Comparison of ENCODE assay signal across 1 cellular context in genomic region chr4:73341454-73341853, GRCh38.
A peak's percentile ranks its signal among the peaks of the same experiment; 100 is the strongest.
TF ChIP-seq lines count a peak whose summit lies in the region.

No MANE protein-coding gene starts in this region.

TF ChIP-seq in HepG2, 621 proteins besides CTCF, POLR2A, EP300 and RAD21 (continued from another document):
- TF ChIP-seq, protein P1, sequence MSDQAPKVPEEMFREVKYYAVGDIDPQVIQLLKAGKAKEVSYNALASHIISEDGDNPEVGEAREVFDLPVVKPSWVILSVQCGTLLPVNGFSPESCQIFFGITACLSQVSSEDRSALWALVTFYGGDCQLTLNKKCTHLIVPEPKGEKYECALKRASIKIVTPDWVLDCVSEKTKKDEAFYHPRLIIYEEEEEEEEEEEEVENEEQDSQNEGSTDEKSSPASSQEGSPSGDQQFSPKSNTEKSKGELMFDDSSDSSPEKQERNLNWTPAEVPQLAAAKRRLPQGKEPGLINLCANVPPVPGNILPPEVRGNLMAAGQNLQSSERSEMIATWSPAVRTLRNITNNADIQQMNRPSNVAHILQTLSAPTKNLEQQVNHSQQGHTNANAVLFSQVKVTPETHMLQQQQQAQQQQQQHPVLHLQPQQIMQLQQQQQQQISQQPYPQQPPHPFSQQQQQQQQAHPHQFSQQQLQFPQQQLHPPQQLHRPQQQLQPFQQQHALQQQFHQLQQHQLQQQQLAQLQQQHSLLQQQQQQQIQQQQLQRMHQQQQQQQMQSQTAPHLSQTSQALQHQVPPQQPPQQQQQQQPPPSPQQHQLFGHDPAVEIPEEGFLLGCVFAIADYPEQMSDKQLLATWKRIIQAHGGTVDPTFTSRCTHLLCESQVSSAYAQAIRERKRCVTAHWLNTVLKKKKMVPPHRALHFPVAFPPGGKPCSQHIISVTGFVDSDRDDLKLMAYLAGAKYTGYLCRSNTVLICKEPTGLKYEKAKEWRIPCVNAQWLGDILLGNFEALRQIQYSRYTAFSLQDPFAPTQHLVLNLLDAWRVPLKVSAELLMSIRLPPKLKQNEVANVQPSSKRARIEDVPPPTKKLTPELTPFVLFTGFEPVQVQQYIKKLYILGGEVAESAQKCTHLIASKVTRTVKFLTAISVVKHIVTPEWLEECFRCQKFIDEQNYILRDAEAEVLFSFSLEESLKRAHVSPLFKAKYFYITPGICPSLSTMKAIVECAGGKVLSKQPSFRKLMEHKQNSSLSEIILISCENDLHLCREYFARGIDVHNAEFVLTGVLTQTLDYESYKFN (CRISPR knock-in tag; conservative IDR thresholded peaks at IDR 0.05): peak; percentile 27; the same call in 1 of the 2 replicates
- TF ChIP-seq, protein P2, sequence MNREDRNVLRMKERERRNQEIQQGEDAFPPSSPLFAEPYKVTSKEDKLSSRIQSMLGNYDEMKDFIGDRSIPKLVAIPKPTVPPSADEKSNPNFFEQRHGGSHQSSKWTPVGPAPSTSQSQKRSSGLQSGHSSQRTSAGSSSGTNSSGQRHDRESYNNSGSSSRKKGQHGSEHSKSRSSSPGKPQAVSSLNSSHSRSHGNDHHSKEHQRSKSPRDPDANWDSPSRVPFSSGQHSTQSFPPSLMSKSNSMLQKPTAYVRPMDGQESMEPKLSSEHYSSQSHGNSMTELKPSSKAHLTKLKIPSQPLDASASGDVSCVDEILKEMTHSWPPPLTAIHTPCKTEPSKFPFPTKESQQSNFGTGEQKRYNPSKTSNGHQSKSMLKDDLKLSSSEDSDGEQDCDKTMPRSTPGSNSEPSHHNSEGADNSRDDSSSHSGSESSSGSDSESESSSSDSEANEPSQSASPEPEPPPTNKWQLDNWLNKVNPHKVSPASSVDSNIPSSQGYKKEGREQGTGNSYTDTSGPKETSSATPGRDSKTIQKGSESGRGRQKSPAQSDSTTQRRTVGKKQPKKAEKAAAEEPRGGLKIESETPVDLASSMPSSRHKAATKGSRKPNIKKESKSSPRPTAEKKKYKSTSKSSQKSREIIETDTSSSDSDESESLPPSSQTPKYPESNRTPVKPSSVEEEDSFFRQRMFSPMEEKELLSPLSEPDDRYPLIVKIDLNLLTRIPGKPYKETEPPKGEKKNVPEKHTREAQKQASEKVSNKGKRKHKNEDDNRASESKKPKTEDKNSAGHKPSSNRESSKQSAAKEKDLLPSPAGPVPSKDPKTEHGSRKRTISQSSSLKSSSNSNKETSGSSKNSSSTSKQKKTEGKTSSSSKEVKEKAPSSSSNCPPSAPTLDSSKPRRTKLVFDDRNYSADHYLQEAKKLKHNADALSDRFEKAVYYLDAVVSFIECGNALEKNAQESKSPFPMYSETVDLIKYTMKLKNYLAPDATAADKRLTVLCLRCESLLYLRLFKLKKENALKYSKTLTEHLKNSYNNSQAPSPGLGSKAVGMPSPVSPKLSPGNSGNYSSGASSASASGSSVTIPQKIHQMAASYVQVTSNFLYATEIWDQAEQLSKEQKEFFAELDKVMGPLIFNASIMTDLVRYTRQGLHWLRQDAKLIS (CRISPR knock-in tag; IDR thresholded peaks at IDR 0.05): 0 out of 2 replicates have a peak, but pooled peaks have one; percentile 29
- TF ChIP-seq RARA (CRISPR knock-in tag; IDR thresholded peaks at IDR 0.05) (peak; percentile 16; the same call in 1 of the 2 replicates), AKAP8 (CRISPR knock-in tag; IDR thresholded peaks at IDR 0.05) (no peak), CBX5 (CRISPR knock-in tag; IDR thresholded peaks at IDR 0.05; ENCODE audit: borderline replicate concordance) (0 out of 2 replicates have a peak, but pooled peaks have one; percentile 22), XBP1 (CRISPR knock-in tag; IDR thresholded peaks at IDR 0.05) (no peak), FOXJ3 (CRISPR knock-in tag; IDR thresholded peaks at IDR 0.05; ENCODE audit: borderline replicate concordance) (no peak), SALL1 (CRISPR knock-in tag; IDR thresholded peaks at IDR 0.05) (peak; percentile 74), FOXO1 (CRISPR knock-in tag; IDR thresholded peaks at IDR 0.05) (0 out of 2 replicates have a peak, but pooled peaks have one; percentile 28), HDAC1 (CRISPR knock-in tag; IDR thresholded peaks at IDR 0.05) (0 out of 2 replicates have a peak, but pooled peaks have one; percentile 38), MAF1 (CRISPR knock-in tag; IDR thresholded peaks at IDR 0.05; ENCODE audit: borderline replicate concordance) (no peak), MAZ (IDR thresholded peaks at IDR 0.05; ENCODE audit: borderline replicate concordance, low read depth, low read length) (no peak), MAZ (CRISPR knock-in tag; IDR thresholded peaks at IDR 0.05; ENCODE audit: low read depth) (no peak), BCL6 (CRISPR knock-in tag; IDR thresholded peaks at IDR 0.05) (peak; percentile 52), HNF4A (CRISPR knock-in tag; IDR thresholded peaks at IDR 0.05) (no peak), HDAC2 (CRISPR knock-in tag; IDR thresholded peaks at IDR 0.05) (peak; percentile 69), YEATS2 (CRISPR knock-in tag; IDR thresholded peaks at IDR 0.05; ENCODE audit: borderline replicate concordance) (peak; percentile 29; the same call in 1 of the 2 replicates), SETDB1 (CRISPR knock-in tag; IDR thresholded peaks at IDR 0.05; ENCODE audit: borderline replicate concordance) (no peak), HMG20A (CRISPR knock-in tag; IDR thresholded peaks at IDR 0.05; ENCODE audit: borderline replicate concordance) (peak; percentile 50; the same call in 1 of the 2 replicates), ZNF547 (CRISPR knock-in tag; IDR thresholded peaks at IDR 0.05) (no peak), ZNF784 (CRISPR knock-in tag; IDR thresholded peaks at IDR 0.05; ENCODE audit: borderline replicate concordance) (no peak), ZKSCAN1 (IDR thresholded peaks at IDR 0.05; ENCODE audit: low read length) (no peak), GZF1 (CRISPR knock-in tag; IDR thresholded peaks at IDR 0.05) (no peak), ZNF12 (CRISPR knock-in tag; IDR thresholded peaks at IDR 0.05) (no peak; the same call in 1 of the 2 replicates), NCOA1 (CRISPR knock-in tag; IDR thresholded peaks at IDR 0.05) (no peak), REPIN1 (CRISPR knock-in tag; IDR thresholded peaks at IDR 0.05; ENCODE audit: borderline replicate concordance, low read depth) (peak; percentile 61; the same call in 1 of the 2 replicates), CREB1 (IDR thresholded peaks at IDR 0.05) (no peak), CREB1 (CRISPR knock-in tag; IDR thresholded peaks at IDR 0.05) (0 out of 2 replicates have a peak, but pooled peaks have one; percentile 32), RCOR2 (CRISPR knock-in tag; IDR thresholded peaks at IDR 0.05) (peak; percentile 24; the same call in 1 of the 2 replicates)
- TF ChIP-seq, protein P3, sequence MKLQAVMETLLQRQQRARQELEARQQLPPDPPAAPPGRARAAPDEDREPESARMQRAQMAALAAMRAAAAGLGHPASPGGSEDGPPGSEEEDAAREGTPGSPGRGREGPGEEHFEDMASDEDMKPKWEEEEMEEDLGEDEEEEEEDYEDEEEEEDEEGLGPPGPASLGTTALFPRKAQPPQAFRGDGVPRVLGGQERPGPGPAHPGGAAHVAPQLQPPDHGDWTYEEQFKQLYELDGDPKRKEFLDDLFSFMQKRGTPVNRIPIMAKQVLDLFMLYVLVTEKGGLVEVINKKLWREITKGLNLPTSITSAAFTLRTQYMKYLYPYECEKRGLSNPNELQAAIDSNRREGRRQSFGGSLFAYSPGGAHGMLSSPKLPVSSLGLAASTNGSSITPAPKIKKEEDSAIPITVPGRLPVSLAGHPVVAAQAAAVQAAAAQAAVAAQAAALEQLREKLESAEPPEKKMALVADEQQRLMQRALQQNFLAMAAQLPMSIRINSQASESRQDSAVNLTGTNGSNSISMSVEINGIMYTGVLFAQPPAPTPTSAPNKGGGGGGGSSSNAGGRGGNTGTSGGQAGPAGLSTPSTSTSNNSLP (IDR thresholded peaks at IDR 0.05; ENCODE audit: low read depth, low read length): peak; percentile 68; the same call in 1 of the 2 replicates
